ENCODE assay signal across 8 cellular contexts in genomic region chrX:132488819-132489255, GRCh38. TPM values are rescaled to one million over a fixed set of nuclear protein-coding genes. Genes with fewer than 3 reads are reported as not detected.
A peak's percentile ranks its signal among the peaks of the same experiment; 100 is the strongest.
DNase-seq lines count a peak whose midpoint lies in the region; ATAC-seq and TF ChIP-seq lines count a peak whose summit lies in the region.

MBNL3 (minus strand) TSS chrX:132489038; CDS start chrX:132439611, 49,427 bp downstream.

- BruUV-seq in Caco-2 (replicated peaks; lab: Mats Ljungman, UMichigan): no TSS peak

- H3K4me1 ChIP-seq in Caco-2 (peaks cover 18% of the 10 kb centered on the region; the same call in 1 of the 2 replicates), HUES48 (ENCODE audit: control insufficient read depth, insufficient read depth, low read length) (peaks cover 18% of the 10 kb centered on the region), thoracic aorta (ENCODE audit: control insufficient read depth in 1 of 2, low read depth in 2 of 2) (peaks cover 0 to 5% of the 10 kb centered on the region in 2 donors)

- no peaks in the 10 kb centered on the region for H3K9me3 ChIP-seq in Caco-2
- no peaks in the 10 kb centered on the region for H3K9me3 ChIP-seq in HUES48 (ENCODE audit: control insufficient read depth, insufficient read depth, low read length)
- H3K9me3 ChIP-seq in neural cell (ENCODE audit: low read length): no peaks in the 10 kb centered on the region
- H3K9me3 ChIP-seq in thoracic aorta: no peaks in the 10 kb centered on the region

- peak within 1 kb of the TSS; percentile 88 for H3K4me3 Mint-ChIP-seq in Caco-2 (ENCODE audit: unreplicated experiment)
- peak within 1 kb of the TSS; percentile 95 for H3K4me3 Mint-ChIP-seq in activated T-helper 1 cell treated with anti-CD3 and anti-CD28 coated beads, Interleukin-12 subunit alpha, Interleukin-12 subunit beta, Interleukin-2, Interleukin-4 antibody, amounts not matched to agents 30 ng/mL and 10 ng/mL and 1 ng/mL, durations not matched to agents 14 hours and 24 hours and 36 hours

- H3K4me1 Mint-ChIP-seq in Caco-2 (ENCODE audit: low read depth, unreplicated experiment): no peaks in the 10 kb centered on the region
- peaks cover 30% of the 10 kb centered on the region for H3K4me1 Mint-ChIP-seq in activated T-helper 1 cell treated with anti-CD3 and anti-CD28 coated beads, Interleukin-12 subunit alpha, Interleukin-12 subunit beta, Interleukin-2, Interleukin-4 antibody, amounts not matched to agents 30 ng/mL and 10 ng/mL and 1 ng/mL, durations not matched to agents 14 hours and 24 hours and 36 hours (ENCODE audit: low read depth)

- H3K79me2 ChIP-seq in neural cell (replicated peaks; ENCODE audit: insufficient read depth, low read length): no peaks in the 10 kb centered on the region

- POLR2A ChIA-PET in Caco-2 (lab: Charles Lee): interaction anchor here (0.6 to 1.0 kb wide), 2 partner anchors 76 to 449 kb away, joined by 3 to 9 read pairs; no protein-coding TSS in a partner anchor

- H3K27me3 ChIP-seq in Caco-2 (replicated peaks; ENCODE audit: control insufficient read depth, insufficient read depth, low read length) (no peaks in the 10 kb centered on the region), HUES48 (ENCODE audit: control insufficient read depth, insufficient read depth, low read length) (peaks cover 52% of the 10 kb centered on the region), neural cell (ENCODE audit: insufficient read depth, low read depth, low read length) (peaks cover 31% of the 10 kb centered on the region), thoracic aorta (replicated peaks; ENCODE audit: insufficient read depth) (no peaks in the 10 kb centered on the region)

- H3K4me3 ChIP-seq in Caco-2 (ENCODE audit: low read depth, low read length) (peak within 1 kb of the TSS; percentile 74), HUES48 (ENCODE audit: low read depth, low read length) (peak within 1 kb of the TSS; percentile 76), fibroblast of pulmonary artery (replicated peaks; ENCODE audit: low read depth, low read length) (peak within 1 kb of the TSS; percentile 64), neural cell (ENCODE audit: low read length) (peak within 1 kb of the TSS; percentile 68), thoracic aorta (peak within 1 kb of the TSS; percentile 79)

- H3K27ac ChIP-seq in HUES48 (ENCODE audit: low read depth, low read length): peak within 1 kb of the TSS; percentile 8
- no peak within 1 kb of the TSS for H3K27ac ChIP-seq in neural cell (ENCODE audit: low read length)
- peak within 1 kb of the TSS; percentile 49 to 53 for H3K27ac ChIP-seq in thoracic aorta

- TF ChIP-seq EP300 in neural cell (conservative IDR thresholded peaks at IDR 0.05; ENCODE audit: poor library complexity, severe bottlenecking): no peak

- no peaks in the 10 kb centered on the region for H3F3A ChIP-seq in neural cell (ENCODE audit: insufficient read depth, low read length, poor library complexity, severe bottlenecking)

- DNase-seq in Caco-2 (peak; percentile 63 to 66), OCI-M1 (lab: John Stamatoyannopoulos, UW) (peak; percentile 85), fibroblast of pulmonary artery (ENCODE audit: low read depth) (peak; percentile 49), thoracic aorta (ENCODE audit: low spot score) (no peak)
- peak; percentile 45 for DNase-seq in activated T-helper 1 cell treated with anti-CD3 and anti-CD28 coated beads, Interleukin-12 subunit alpha, Interleukin-12 subunit beta, Interleukin-2, Interleukin-4 antibody, amounts not matched to agents 30 ng/mL and 10 ng/mL and 1 ng/mL, durations not matched to agents 14 hours and 24 hours and 36 hours (ENCODE audit: low spot score)

- intact Hi-C loops in Caco-2 (cut with micrococcal nuclease; ENCODE audit: unreplicated experiment): loop anchor here (1.0 to 10.0 kb wide), 3 partner anchors 76 to 654 kb away; no protein-coding TSS in a partner anchor
- intact Hi-C loops in activated T-helper 1 cell treated with anti-CD3 and anti-CD28 coated beads, Interleukin-12 subunit alpha, Interleukin-12 subunit beta, Interleukin-2, Interleukin-4 antibody, amounts not matched to agents 30 ng/mL and 10 ng/mL and 1 ng/mL, durations not matched to agents 14 hours and 24 hours and 36 hours (cut with micrococcal nuclease): loop anchor here (1.0 to 10.0 kb wide), 5 partner anchors 8 to 1698 kb away; partner anchors contain the start of genes RAP2C and STK26

- peak within 1 kb of the TSS; percentile 63 for H3K27ac Mint-ChIP-seq in Caco-2 (ENCODE audit: unreplicated experiment)
- H3K27ac Mint-ChIP-seq in activated T-helper 1 cell treated with anti-CD3 and anti-CD28 coated beads, Interleukin-12 subunit alpha, Interleukin-12 subunit beta, Interleukin-2, Interleukin-4 antibody, amounts not matched to agents 30 ng/mL and 10 ng/mL and 1 ng/mL, durations not matched to agents 14 hours and 24 hours and 36 hours: peak within 1 kb of the TSS; percentile 94

- H3K9ac ChIP-seq in HUES48 (ENCODE audit: low read depth, low read length) (peak within 1 kb of the TSS; percentile 77), neural cell (ENCODE audit: low read length) (no peak within 1 kb of the TSS)

- no peaks in the 10 kb centered on the region for H3K9me2 ChIP-seq in neural cell (ENCODE audit: insufficient read depth, low read length)

- no peaks in the 10 kb centered on the region for H3K9me3 Mint-ChIP-seq in Caco-2 (ENCODE audit: unreplicated experiment)
- no peaks in the 10 kb centered on the region for H3K9me3 Mint-ChIP-seq in activated T-helper 1 cell treated with anti-CD3 and anti-CD28 coated beads, Interleukin-12 subunit alpha, Interleukin-12 subunit beta, Interleukin-2, Interleukin-4 antibody, amounts not matched to agents 30 ng/mL and 10 ng/mL and 1 ng/mL, durations not matched to agents 14 hours and 24 hours and 36 hours

- TF ChIP-seq RAD21 in neural cell (conservative IDR thresholded peaks at IDR 0.05): no peak

- no peak for TF ChIP-seq CTCF in Caco-2 (IDR thresholded peaks at IDR 0.05; ENCODE audit: insufficient read depth in 1 of 2, low read depth in 1 of 2, low read length in 1 of 2, severe bottlenecking in 1 of 2, unreplicated experiment in 1 of 2)
- no peak for TF ChIP-seq CTCF in fibroblast of pulmonary artery (IDR thresholded peaks at IDR 0.05; ENCODE audit: low read length, missing control alignments)
- TF ChIP-seq CTCF in neural cell (IDR thresholded peaks at IDR 0.05; ENCODE audit: poor library complexity, severe bottlenecking): no peak
- no peak for TF ChIP-seq CTCF in thoracic aorta (IDR thresholded peaks at IDR 0.05)

- H3K36me3 ChIP-seq in Caco-2 (ENCODE audit: control insufficient read depth, insufficient read depth, low read length) (no peaks in the 10 kb centered on the region), HUES48 (ENCODE audit: control insufficient read depth, insufficient read depth, low read length) (no peaks in the 10 kb centered on the region), neural cell (ENCODE audit: insufficient read depth, low read length) (no peaks in the 10 kb centered on the region), thoracic aorta (no peaks in the 10 kb centered on the region)

- H3K27me3 Mint-ChIP-seq in Caco-2 (ENCODE audit: insufficient read depth, unreplicated experiment): no peaks in the 10 kb centered on the region
- peaks cover 7% of the 10 kb centered on the region for H3K27me3 Mint-ChIP-seq in activated T-helper 1 cell treated with anti-CD3 and anti-CD28 coated beads, Interleukin-12 subunit alpha, Interleukin-12 subunit beta, Interleukin-2, Interleukin-4 antibody, amounts not matched to agents 30 ng/mL and 10 ng/mL and 1 ng/mL, durations not matched to agents 14 hours and 24 hours and 36 hours (ENCODE audit: insufficient read depth)

- CTCF ChIA-PET in Caco-2 (lab: Charles Lee): interaction anchor here (1.8 kb wide), 1 partner anchor 76 kb away, joined by 6 read pairs; no protein-coding TSS in a partner anchor

- H3K4me2 ChIP-seq in neural cell (ENCODE audit: low read length): peak within 1 kb of the TSS; percentile 51

- H4K20me1 ChIP-seq in neural cell (ENCODE audit: insufficient read depth): no peaks in the 10 kb centered on the region

- ATAC-seq in GM21367 (IDR thresholded peaks at IDR 0.05; ENCODE audit: unreplicated experiment): peak; percentile 39
- ATAC-seq in thoracic aorta (ENCODE audit: insufficient number of reproducible peaks, low FRiP score, low read depth): no peak

- no peak within 1 kb of the TSS for H2AFZ ChIP-seq in neural cell (ENCODE audit: low read depth, low read length)

- no peaks in the 10 kb centered on the region for H3K36me3 Mint-ChIP-seq in Caco-2 (ENCODE audit: insufficient read depth, unreplicated experiment)
- no peaks in the 10 kb centered on the region for H3K36me3 Mint-ChIP-seq in activated T-helper 1 cell treated with anti-CD3 and anti-CD28 coated beads, Interleukin-12 subunit alpha, Interleukin-12 subunit beta, Interleukin-2, Interleukin-4 antibody, amounts not matched to agents 30 ng/mL and 10 ng/mL and 1 ng/mL, durations not matched to agents 14 hours and 24 hours and 36 hours (ENCODE audit: low read depth)

TF ChIP-seq in neural cell, 6 proteins besides CTCF, POLR2A, EP300 and RAD21 (continues in another document):
- TF ChIP-seq MXI1 (conservative IDR thresholded peaks at IDR 0.05; ENCODE audit: poor library complexity, severe bottlenecking) (no peak), POLR2AphosphoS5 (IDR thresholded peaks at IDR 0.05) (no peak), SMC3 (conservative IDR thresholded peaks at IDR 0.05; ENCODE audit: poor library complexity) (no peak)

RNA-seq across cellular contexts. Expression of gene MBNL3, which starts in this region (rescaled TPM):
- 174 and 195 TPM in 2 replicates for total RNA-seq in Caco-2 (2022)
- total RNA-seq in activated T-helper 1 cell treated with anti-CD3 and anti-CD28 coated beads, Interleukin-12 subunit alpha, Interleukin-12 subunit beta, Interleukin-2, Interleukin-4 antibody, amounts not matched to agents 30 ng/mL and 10 ng/mL and 1 ng/mL, durations not matched to agents 14 hours and 24 hours and 36 hours: 8.9 and 12.3 TPM in 2 replicates
- 0.09 and 0.22 TPM in 2 replicates for polyA plus RNA-seq in neural cell
- 0.24 and 0.58 TPM in 2 replicates for polyA minus RNA-seq in neural cell
- total RNA-seq in thoracic aorta: 1 to 10 TPM; 3.5 to 8.1 TPM

Comparison
In these comparisons a context has a peak if more than half of its experiments do, and no peak if none do; other contexts are left out.
1. RNA of gene MBNL3 (total RNA-seq): 174 to 195 TPM in Caco-2; 8.9 to 12.3 TPM in activated T-helper 1 cell treated with anti-CD3 and anti-CD28 coated beads, Interleukin-12 subunit alpha, Interleukin-12 subunit beta, Interleukin-2, Interleukin-4 antibody, amounts not matched to agents 30 ng/mL and 10 ng/mL and 1 ng/mL, durations not matched to agents 14 hours and 24 hours and 36 hours and 3.5 to 8.1 TPM in thoracic aorta; every median in the first group is over 10 times any median in the second.
2. Peak in every context shown above with its lines, with median percentiles within 50 percentile points of each other: H3K4me3 ChIP-seq.